ENCODE assay signal across 11 cellular contexts in the genomic region with DNA sequence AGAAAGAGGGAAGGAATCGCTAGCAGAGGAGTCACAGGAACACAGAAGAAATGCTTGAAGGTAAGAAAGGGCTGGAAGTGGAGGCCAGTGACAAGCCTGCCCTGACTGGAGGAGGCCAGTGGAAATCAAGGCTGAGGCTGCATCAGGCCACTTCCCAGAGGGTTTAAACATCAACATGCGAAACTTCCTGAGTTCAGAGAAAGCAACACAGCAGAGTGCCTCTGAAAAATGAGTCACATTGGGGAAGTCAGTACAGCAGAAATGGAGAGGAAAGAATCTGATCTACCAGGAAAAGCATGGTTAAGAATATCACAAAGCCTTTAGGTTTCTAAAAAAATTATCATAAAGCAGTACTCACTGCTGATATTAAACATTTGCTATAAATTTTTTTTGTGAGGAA. TPM values are rescaled to one million over a fixed set of nuclear protein-coding genes. Genes with fewer than 3 reads are reported as not detected.
DNase-seq lines count a peak whose midpoint lies in the region; ATAC-seq, FAIRE-seq and TF ChIP-seq lines count a peak whose summit lies in the region.
"Had no signal": no experiment of that assay in that cellular context is flagged by ENCODE, and none has a peak within 500 bp of the region (broad histone marks: within the 10 kb centered on the region; RNA-seq: fewer than 3 reads in every experiment).

No MANE protein-coding gene starts in this region.

- H3K9me3 Mint-ChIP-seq in GM23338: no peaks in the 10 kb centered on the region
- H3K9me3 Mint-ChIP-seq: activated B cell treated with CpG ODN at 0.5 μM for 24 hours; central memory CD8-positive, alpha-beta T cell had no signal

- H3K4me1 ChIP-seq in GM23338 (ENCODE audit: insufficient read depth) (no peaks in the 10 kb centered on the region), endothelial cell of umbilical vein (ENCODE audit: control insufficient read depth, extremely low read depth, insufficient read depth, low read length) (peaks cover 17% of the 10 kb centered on the region), osteoblast (ENCODE audit: insufficient read depth, low read length) (peaks cover 32% of the 10 kb centered on the region), suprapubic skin (no peaks in the 10 kb centered on the region)
- H3K4me1 ChIP-seq: prostate gland had no signal

- peaks cover 4% of the 10 kb centered on the region for H3K27me3 Mint-ChIP-seq in GM23338 (ENCODE audit: insufficient read depth, low read depth, poor library complexity)
- H3K27me3 Mint-ChIP-seq: activated B cell treated with CpG ODN at 0.5 μM for 24 hours; central memory CD8-positive, alpha-beta T cell had no signal

- H3K9me2 ChIP-seq in GM23338 (ENCODE audit: insufficient read depth): no peaks in the 10 kb centered on the region

- no peak overlapping the region for H3K4me3 Mint-ChIP-seq in GM23338
- H3K4me3 Mint-ChIP-seq: activated B cell treated with CpG ODN at 0.5 μM for 24 hours; central memory CD8-positive, alpha-beta T cell had no signal

- H3K27me3 ChIP-seq in GM23338 (ENCODE audit: insufficient read depth) (no peaks in the 10 kb centered on the region), endothelial cell of umbilical vein (ENCODE audit: control insufficient read depth in 2 of 2, insufficient read depth in 2 of 2, low read length in 2 of 2) (no peaks in the 10 kb centered on the region), osteoblast (ENCODE audit: insufficient read depth, low read length) (no peaks in the 10 kb centered on the region), suprapubic skin (no peaks in the 10 kb centered on the region)

- H3K79me2 ChIP-seq in GM23338 (replicated peaks; ENCODE audit: insufficient read depth) (peaks cover 30% of the 10 kb centered on the region), endothelial cell of umbilical vein (ENCODE audit: control insufficient read depth, insufficient read depth, low read length) (peaks cover 18% of the 10 kb centered on the region), osteoblast (ENCODE audit: insufficient read depth, low read length) (peaks cover 57% of the 10 kb centered on the region)

- CTCF ChIA-PET in endothelial cell of umbilical vein (lab: Charles Lee): interaction anchor here (2.0 to 2.1 kb wide), 2 partner anchors 17 to 23 kb away, joined by 4 to 9 read pairs; a partner anchor contains a TSS

- H3K36me3 Mint-ChIP-seq in GM23338 (ENCODE audit: low read depth): peaks cover 26% of the 10 kb centered on the region

- FAIRE-seq in endothelial cell of umbilical vein (lab: Jason Lieb, UNC): peak; percentile 95

- H3K27ac ChIP-seq in GM23338 (ENCODE audit: low read depth) (0 out of 2 replicates have a peak overlapping the region, but pooled peaks have one; percentile 26), endothelial cell of umbilical vein (ENCODE audit: insufficient read depth, low read depth, low read length) (peak overlapping the region; percentile 74), osteoblast (ENCODE audit: low read depth, low read length) (peak overlapping the region; percentile 54), suprapubic skin (no peak overlapping the region)
- H3K27ac ChIP-seq: KMS-11, prostate gland had no signal

- ATAC-seq in GM23338: no peak
- ATAC-seq in SK-N-SH treated with all-trans-retinoic acid at 6 μM for 48 hours: peak; percentile 47; the same call in 2 of the 3 replicates
- ATAC-seq in HG02623 (IDR thresholded peaks at IDR 0.05; ENCODE audit: unreplicated experiment): no peak

- H2AFZ ChIP-seq in GM23338: no peak overlapping the region
- H2AFZ ChIP-seq in endothelial cell of umbilical vein (ENCODE audit: low read depth, low read length): peak overlapping the region; percentile 69
- no peak overlapping the region for H2AFZ ChIP-seq in osteoblast (ENCODE audit: low read length)

- peak overlapping the region; percentile 26 for H3K27ac Mint-ChIP-seq in GM23338
- H3K27ac Mint-ChIP-seq: activated B cell treated with CpG ODN at 0.5 μM for 24 hours had no signal

- no peaks in the 10 kb centered on the region for H3F3A ChIP-seq in GM23338 (replicated peaks; ENCODE audit: low read depth)

- H3K4me3 ChIP-seq in GM23338: no peak overlapping the region
- H3K4me3 ChIP-seq in endothelial cell of umbilical vein (replicated peaks in 1 of 3; ENCODE audit: insufficient read depth in 1 of 3, low read depth in 1 of 3, low read length in 3 of 3): no peak overlapping the region
- H3K4me3 ChIP-seq in osteoblast (ENCODE audit: insufficient read depth, low read length): no peak overlapping the region
- no peak overlapping the region for H3K4me3 ChIP-seq in suprapubic skin
- H3K4me3 ChIP-seq: prostate gland had no signal

- H3K4me1 Mint-ChIP-seq in GM23338: peaks cover 17% of the 10 kb centered on the region

- TF ChIP-seq EP300 in suprapubic skin (IDR thresholded peaks at IDR 0.05): no peak

- H3K9me1 ChIP-seq in endothelial cell of umbilical vein (replicated peaks; ENCODE audit: control insufficient read depth, extremely low read depth, insufficient read depth, low read length): no peaks in the 10 kb centered on the region

- BruUV-seq in endothelial cell of umbilical vein (replicated peaks; lab: Mats Ljungman, UMichigan): no TSS peak

- no peak overlapping the region for H3K9ac ChIP-seq in endothelial cell of umbilical vein (replicated peaks; ENCODE audit: extremely low read depth, insufficient read depth, low read length)
- H3K9ac ChIP-seq: KMS-11 had no signal

- peaks cover 28% of the 10 kb centered on the region for H4K20me1 ChIP-seq in GM23338 (replicated peaks; ENCODE audit: insufficient read depth)
- no peaks in the 10 kb centered on the region for H4K20me1 ChIP-seq in endothelial cell of umbilical vein (replicated peaks; ENCODE audit: control insufficient read depth, extremely low read depth, insufficient read depth, low read length)
- peaks cover 11% of the 10 kb centered on the region for H4K20me1 ChIP-seq in osteoblast (ENCODE audit: insufficient read depth, low read length)

- 78% methylated on average over 2 of the region's 2 CpGs for WGBS in suprapubic skin

- POLR2A ChIA-PET in endothelial cell of umbilical vein (lab: Charles Lee): no interaction called here

- intact Hi-C loops in endothelial cell of umbilical vein (cut with micrococcal nuclease): loop anchor here (1.0 kb wide), 1 partner anchor 36 kb away; a partner anchor contains a TSS

- peaks cover 8% of the 10 kb centered on the region; the same call in 1 of the 2 replicates for H3K36me3 ChIP-seq in GM23338 (ENCODE audit: insufficient read depth)
- H3K36me3 ChIP-seq in endothelial cell of umbilical vein (ENCODE audit: control insufficient read depth in 2 of 2, extremely low read depth in 1 of 2, insufficient read depth in 2 of 2, low read length in 2 of 2): peaks cover 10 to 15% of the 10 kb centered on the region in 2 experiments
- H3K36me3 ChIP-seq in osteoblast (ENCODE audit: insufficient read depth, low read length): peaks cover 25% of the 10 kb centered on the region
- peaks cover 25% of the 10 kb centered on the region for H3K36me3 ChIP-seq in suprapubic skin

- dilution Hi-C loops in endothelial cell of umbilical vein (cut with MboI; ENCODE audit: extremely low pct_ligation_motif_present, low sequenced_read_pairs): no loop called here

- DNase-seq in GM23338 (ENCODE audit: low spot score) (no peak), endothelial cell of umbilical vein (ENCODE audit: low read depth, low spot score) (peak; percentile 88), osteoblast (ENCODE audit: insufficient read length, low spot score, missing footprints) (no peak), hypothalamus (lab: John Stamatoyannopoulos, UW) (no peak), suprapubic skin (ENCODE audit: low spot score in 2 of 2) (no peak)
- DNase-seq: activated B cell treated with CpG ODN at 0.5 μM for 24 hours had no signal

- no peak overlapping the region for H3K4me2 ChIP-seq in GM23338
- H3K4me2 ChIP-seq in endothelial cell of umbilical vein (ENCODE audit: insufficient read depth, low read length): peak overlapping the region; percentile 42
- no peak overlapping the region for H3K4me2 ChIP-seq in osteoblast (ENCODE audit: insufficient read depth, low read length)
- H3K4me2 ChIP-seq: KMS-11 had no signal

- H3K9me3 ChIP-seq in endothelial cell of umbilical vein (replicated peaks; ENCODE audit: control insufficient read depth, insufficient read depth, low read length) (no peaks in the 10 kb centered on the region), osteoblast (ENCODE audit: low read depth, low read length) (no peaks in the 10 kb centered on the region), suprapubic skin (no peaks in the 10 kb centered on the region)
- H3K9me3 ChIP-seq: prostate gland had no signal

- TF ChIP-seq POLR2A in endothelial cell of umbilical vein (IDR thresholded peaks at IDR 0.05; ENCODE audit: low read depth, low read length) (no peak), suprapubic skin (IDR thresholded peaks at IDR 0.05) (no peak)

- TF ChIP-seq CTCF in GM23338 (conservative IDR thresholded peaks at IDR 0.05; ENCODE audit: low read depth in 2 of 2) (no peak), endothelial cell of umbilical vein (IDR thresholded peaks at IDR 0.05; ENCODE audit: extremely low read depth in 1 of 2, insufficient read depth in 1 of 2, low read depth in 1 of 2, low read length in 2 of 2) (no peak), osteoblast (IDR thresholded peaks at IDR 0.05; ENCODE audit: extremely low read depth, low read depth, low read length) (no peak), suprapubic skin (IDR thresholded peaks at IDR 0.05) (no peak)

RNA-seq across cellular contexts. Expression of a gene that starts 23.3 kb away (rescaled TPM):
- 12.9 and 18.1 TPM in 2 replicates for total RNA-seq in GM23338 (2014; rRNA removed; shearing (Covaris generic))
- polyA plus RNA-seq in GM23338 (2016; fragmentation: Nextera tagmentation; extraction: Ambion mirVana) (7.3 and 8.1 TPM in 2 replicates), endothelial cell of umbilical vein (3.2 and 4.7 TPM in 2 replicates)
- total RNA-seq in endothelial cell of umbilical vein (8.1 and 10.1 TPM in 2 replicates), osteoblast (9.4 and 14.1 TPM in 2 replicates), suprapubic skin (10 to 100 TPM in 1 of 4 donors, 1 to 10 TPM in 3; 6.6 to 21.6 (median 8.9) TPM)
- polyA plus RNA-seq in endothelial cell of umbilical vein (2011; cell fraction: cytosol; rRNA removed): 2.1 and 2.4 TPM in 2 replicates
- 17.3 and 23.8 TPM in 2 replicates for polyA plus RNA-seq in endothelial cell of umbilical vein (2011; cell fraction: nucleus; rRNA removed)
- 4.6 and 5.4 TPM in 2 replicates for polyA plus RNA-seq in endothelial cell of umbilical vein (2012)
- polyA minus RNA-seq in endothelial cell of umbilical vein: 4.7 and 8.5 TPM in 2 replicates
- polyA minus RNA-seq in endothelial cell of umbilical vein (2011; cell fraction: cytosol; rRNA and poly(A)+ RNA removed): 2.7 TPM
- 13.8 and 17.3 TPM in 2 replicates for polyA minus RNA-seq in endothelial cell of umbilical vein (2011; cell fraction: nucleus; rRNA and poly(A)+ RNA removed)

RNA-seq across cellular contexts. Expression of a gene that starts 36.0 kb away (rescaled TPM):
- 15.7 and 17.3 TPM in 2 replicates for total RNA-seq in GM23338 (2014; rRNA removed; shearing (Covaris generic))
- 3.7 and 4.2 TPM in 2 replicates for polyA plus RNA-seq in GM23338 (2016; fragmentation: Nextera tagmentation; extraction: Ambion mirVana)
- total RNA-seq in endothelial cell of umbilical vein: 10.0 and 12.5 TPM in 2 replicates
- polyA plus RNA-seq in endothelial cell of umbilical vein: 9.7 and 19.6 TPM in 2 replicates
- polyA plus RNA-seq in endothelial cell of umbilical vein (2011; cell fraction: cytosol; rRNA removed): 9.3 and 14.4 TPM in 2 replicates
- polyA plus RNA-seq in endothelial cell of umbilical vein (2011; cell fraction: nucleus; rRNA removed): 29.8 and 58.4 TPM in 2 replicates
- polyA plus RNA-seq in endothelial cell of umbilical vein (2012): 8.6 and 11.6 TPM in 2 replicates
- polyA minus RNA-seq in endothelial cell of umbilical vein: 48.7 and 50.8 TPM in 2 replicates
- polyA minus RNA-seq in endothelial cell of umbilical vein (2011; cell fraction: cytosol; rRNA and poly(A)+ RNA removed): 19.0 TPM
- polyA minus RNA-seq in endothelial cell of umbilical vein (2011; cell fraction: nucleus; rRNA and poly(A)+ RNA removed): 27.7 and 30.5 TPM in 2 replicates
- total RNA-seq in osteoblast: 13.0 and 14.5 TPM in 2 replicates
- 10 to 100 TPM; 11.1 to 19.1 (median 15.2) TPM for total RNA-seq in suprapubic skin

RNA-seq across cellular contexts. Expression of a gene that starts 41.5 kb away (rescaled TPM):
- total RNA-seq in GM23338 (2014; rRNA removed; shearing (Covaris generic)): not detected in 2 replicates
- polyA plus RNA-seq in GM23338 (2016; fragmentation: Nextera tagmentation; extraction: Ambion mirVana) (not detected in 2 replicates), endothelial cell of umbilical vein (not detected in 2 replicates)
- total RNA-seq in endothelial cell of umbilical vein (not detected in 2 replicates), osteoblast (0.59 TPM in 1 of 2 replicates, not detected in the other), suprapubic skin (not detected)
- not detected in 2 replicates for polyA plus RNA-seq in endothelial cell of umbilical vein (2011; cell fraction: cytosol; rRNA removed)
- not detected in 2 replicates for polyA plus RNA-seq in endothelial cell of umbilical vein (2011; cell fraction: nucleus; rRNA removed)
- not detected in 2 replicates for polyA plus RNA-seq in endothelial cell of umbilical vein (2012)
- not detected in 2 replicates for polyA minus RNA-seq in endothelial cell of umbilical vein
- not detected for polyA minus RNA-seq in endothelial cell of umbilical vein (2011; cell fraction: cytosol; rRNA and poly(A)+ RNA removed)
- not detected in 2 replicates for polyA minus RNA-seq in endothelial cell of umbilical vein (2011; cell fraction: nucleus; rRNA and poly(A)+ RNA removed)
- total RNA-seq: activated B cell treated with CpG ODN at 0.5 μM for 24 hours, prostate gland had no signal

RNA-seq across cellular contexts. Expression of a gene that starts 47.4 kb away (rescaled TPM):
- 30.2 and 40.5 TPM in 2 replicates for total RNA-seq in GM23338 (2014; rRNA removed; shearing (Covaris generic))
- polyA plus RNA-seq in GM23338 (2016; fragmentation: Nextera tagmentation; extraction: Ambion mirVana) (34.4 and 39.1 TPM in 2 replicates), endothelial cell of umbilical vein (39.2 and 40.2 TPM in 2 replicates)
- total RNA-seq in endothelial cell of umbilical vein (27.1 and 28.5 TPM in 2 replicates), osteoblast (12.7 and 18.5 TPM in 2 replicates), suprapubic skin (10 to 100 TPM; 18.3 to 64.5 (median 43.9) TPM)
- 34.6 and 43.2 TPM in 2 replicates for polyA plus RNA-seq in endothelial cell of umbilical vein (2011; cell fraction: cytosol; rRNA removed)
- polyA plus RNA-seq in endothelial cell of umbilical vein (2011; cell fraction: nucleus; rRNA removed): 17.9 and 19.9 TPM in 2 replicates
- 28.4 and 32.3 TPM in 2 replicates for polyA plus RNA-seq in endothelial cell of umbilical vein (2012)
- polyA minus RNA-seq in endothelial cell of umbilical vein: 18.0 and 19.8 TPM in 2 replicates
- 12.4 TPM for polyA minus RNA-seq in endothelial cell of umbilical vein (2011; cell fraction: cytosol; rRNA and poly(A)+ RNA removed)
- polyA minus RNA-seq in endothelial cell of umbilical vein (2011; cell fraction: nucleus; rRNA and poly(A)+ RNA removed): 6.6 TPM in 2 replicates

RNA-seq across cellular contexts. Expression of a gene that starts 54.7 kb away (rescaled TPM):
- total RNA-seq in GM23338 (2014; rRNA removed; shearing (Covaris generic)): not detected in 2 replicates
- polyA plus RNA-seq in GM23338 (2016; fragmentation: Nextera tagmentation; extraction: Ambion mirVana): 0.73 TPM in 1 of 2 replicates, not detected in the other
- total RNA-seq in endothelial cell of umbilical vein: not detected in 2 replicates
- not detected in 2 replicates for polyA plus RNA-seq in endothelial cell of umbilical vein
- not detected in 2 replicates for polyA plus RNA-seq in endothelial cell of umbilical vein (2011; cell fraction: cytosol; rRNA removed)
- polyA plus RNA-seq in endothelial cell of umbilical vein (2011; cell fraction: nucleus; rRNA removed): not detected in 2 replicates
- not detected in 2 replicates for polyA plus RNA-seq in endothelial cell of umbilical vein (2012)
- polyA minus RNA-seq in endothelial cell of umbilical vein: not detected in 2 replicates
- polyA minus RNA-seq in endothelial cell of umbilical vein (2011; cell fraction: cytosol; rRNA and poly(A)+ RNA removed): not detected
- polyA minus RNA-seq in endothelial cell of umbilical vein (2011; cell fraction: nucleus; rRNA and poly(A)+ RNA removed): not detected in 2 replicates
- total RNA-seq in osteoblast: not detected in 2 replicates
- total RNA-seq in suprapubic skin: not detected
- total RNA-seq: activated B cell treated with CpG ODN at 0.5 μM for 24 hours, prostate gland had no signal
